ENCODE assay signal across 29 cellular contexts in genomic region chr19:35529241-35530218, GRCh38. TPM values are rescaled to one million over a fixed set of nuclear protein-coding genes. Genes with fewer than 3 reads are reported as not detected.
DNase-seq lines count a peak whose midpoint lies in the region; ATAC-seq, FAIRE-seq and TF ChIP-seq lines count a peak whose summit lies in the region.
"Had no signal": no experiment of that assay in that cellular context is flagged by ENCODE, and none has a peak within 500 bp of the region (broad histone marks: within the 10 kb centered on the region; RNA-seq: fewer than 3 reads in every experiment).

No MANE protein-coding gene starts in this region.

- DNase-seq in HCT116 (ENCODE audit: low read depth, low spot score) = no peak
- peak; percentile 12 for DNase-seq in bronchial epithelial cell (ENCODE audit: low read depth)
- no peak for DNase-seq in neural progenitor cell (ENCODE audit: low spot score)
- no peak for DNase-seq in iPS-NIHi7 (ENCODE audit: extremely low spot score)
- no peak for DNase-seq in activated gamma-delta T cell (lab: John Stamatoyannopoulos, UW)
- no peak for DNase-seq in esophagus muscularis mucosa (ENCODE audit: extremely low spot score)
- DNase-seq in heart right ventricle = no peak
- DNase-seq: AML-193, COR-L47, DMS79, GM23248, KG1, NCI-H1092 treated with DMSO at 0.1 percent for 48 hours, NCI-H1436 treated with DMSO at 0.1 percent for 48 hours, NCI-H2029 treated with DMSO at 0.1 percent for 48 hours, NCI-H2171, NCI-H345, NCI-H524, NCI-H82, OCI-M1 had no signal

- H3K4me3 Mint-ChIP-seq in neural progenitor cell = peak overlapping the region; percentile 46

- WGBS in esophagus muscularis mucosa = 61% methylated on average over 11 of the region's 19 CpGs
- 60% methylated on average over 19 of the region's 19 CpGs for WGBS in heart right ventricle, 2 donors

- H2AFZ ChIP-seq in HCT116 (ENCODE audit: low read depth, low read length, poor library complexity, severe bottlenecking) (no peak overlapping the region), neural progenitor cell (replicated peaks) (no peak overlapping the region)
- H2AFZ ChIP-seq: GM23248 had no signal

- H3K9ac ChIP-seq in BLaER1 (no peak overlapping the region), HCT116 (ENCODE audit: low read length) (no peak overlapping the region), neural progenitor cell (no peak overlapping the region)
- H3K9ac ChIP-seq: GM23248 had no signal

- H3K4me1 Mint-ChIP-seq in neural progenitor cell = peaks cover 3% of the 10 kb centered on the region

- CTCF ChIA-PET in HCT116 (lab: Charles Lee) = no interaction called here

- no peaks in the 10 kb centered on the region for H3K9me3 Mint-ChIP-seq in neural progenitor cell

- H3K27me3 ChIP-seq in BLaER1 (peaks cover 19% of the 10 kb centered on the region; the same call in 1 of the 2 replicates), HCT116 (ENCODE audit: insufficient read depth, low read length) (no peaks in the 10 kb centered on the region), bronchial epithelial cell (ENCODE audit: control insufficient read depth, insufficient read depth, low read length) (peaks cover 13% of the 10 kb centered on the region), neural progenitor cell (no peaks in the 10 kb centered on the region), esophagus muscularis mucosa (peaks cover 0 to 100% (median 26%) of the 10 kb centered on the region in 4 donors), heart right ventricle (peaks cover 0 to 98% (median 82%) of the 10 kb centered on the region in 7 donors)

- no peak for ATAC-seq in HCT116
- ATAC-seq in heart right ventricle = no peak
- ATAC-seq: Right ventricle myocardium inferior had no signal

- H3K4me1 ChIP-seq in BLaER1 = peaks cover 26% of the 10 kb centered on the region
- peaks cover 0 to 8% of the 10 kb centered on the region in 2 experiments; a peak in 2 of 4 replicates for H3K4me1 ChIP-seq in HCT116 (ENCODE audit: control insufficient read depth in 1 of 2, insufficient read depth in 2 of 2, low read length in 2 of 2)
- peaks cover 15% of the 10 kb centered on the region for H3K4me1 ChIP-seq in neural progenitor cell
- H3K4me1 ChIP-seq in esophagus muscularis mucosa = peaks cover 7 to 11% (median 9%) of the 10 kb centered on the region in 4 donors
- peaks cover 0 to 23% (median 6%) of the 10 kb centered on the region in 9 donors for H3K4me1 ChIP-seq in heart right ventricle
- H3K4me1 ChIP-seq: HAP-1 had no signal

- H3K27ac ChIP-seq in BLaER1 = 0 out of 2 replicates have a peak overlapping the region, but pooled peaks have one; percentile 37
- H3K27ac ChIP-seq in HCT116 (ENCODE audit: low read depth, low read length) = no peak overlapping the region
- H3K27ac ChIP-seq in neural progenitor cell = no peak overlapping the region
- H3K27ac ChIP-seq in esophagus muscularis mucosa (replicated peaks in 1 of 4) = no peak overlapping the region
- H3K27ac ChIP-seq in heart right ventricle = no peak overlapping the region

- no TSS peak for BruUV-seq in HCT116 (replicated peaks; lab: Mats Ljungman, UMichigan)

- no peak for TF ChIP-seq RAD21 in HCT116 (IDR thresholded peaks at IDR 0.05; ENCODE audit: low read depth)

- H3K4me3 ChIP-seq in BLaER1 (no peak overlapping the region), HCT116 (replicated peaks in 1 of 2; ENCODE audit: low read depth in 1 of 2, low read length in 2 of 2) (no peak overlapping the region), bronchial epithelial cell (ENCODE audit: low read depth, low read length) (no peak overlapping the region), neural progenitor cell (no peak overlapping the region), esophagus muscularis mucosa (no peak overlapping the region), heart right ventricle (no peak overlapping the region)
- H3K4me3 ChIP-seq: GM23248, HAP-1 had no signal

- RAD21 ChIA-PET in HCT116 (lab: Charles Lee; ENCODE audit: low non-redundant PET in 1 of 2, low total read pairs in 2 of 2, uncharacterized antibody in 2 of 2, unreplicated experiment in 2 of 2) = no interaction called here

- intact Hi-C loops in HCT116 (cut with micrococcal nuclease) (no loop called here), esophagus muscularis mucosa (cut with DNase I) (no loop called here), heart right ventricle (cut with DNase I) (no loop called here)

- TF ChIP-seq EP300 in esophagus muscularis mucosa (IDR thresholded peaks at IDR 0.05) = no peak

- no peak overlapping the region for H3K27ac Mint-ChIP-seq in neural progenitor cell

- H3K36me3 Mint-ChIP-seq in neural progenitor cell = no peaks in the 10 kb centered on the region

- peaks cover 3% of the 10 kb centered on the region for H3K27me3 Mint-ChIP-seq in neural progenitor cell (ENCODE audit: insufficient read depth, low read depth)

- TF ChIP-seq CTCF in HCT116 (IDR thresholded peaks at IDR 0.05 in 2 of 3, conservative IDR thresholded peaks at IDR 0.05 in 1 of 3; ENCODE audit: borderline replicate concordance in 1 of 3, insufficient read depth in 1 of 3, low read depth in 2 of 3, low read length in 2 of 3) (no peak), bronchial epithelial cell (IDR thresholded peaks at IDR 0.05; ENCODE audit: insufficient read depth, low read length, severe bottlenecking) (no peak), neural progenitor cell (IDR thresholded peaks at IDR 0.05) (no peak), esophagus muscularis mucosa (IDR thresholded peaks at IDR 0.05) (no peak), heart right ventricle (IDR thresholded peaks at IDR 0.05) (no peak)

- H3K4me2 ChIP-seq in BLaER1 (peak overlapping the region; percentile 63), HCT116 (ENCODE audit: low read length) (no peak overlapping the region), neural progenitor cell (no peak overlapping the region)

- H3K9me3 ChIP-seq in BLaER1 (no peaks in the 10 kb centered on the region), HCT116 (ENCODE audit: control insufficient read depth in 1 of 2, insufficient read depth in 1 of 2, low read depth in 1 of 2, low read length in 2 of 2) (no peaks in the 10 kb centered on the region), neural progenitor cell (ENCODE audit: low read depth) (no peaks in the 10 kb centered on the region), esophagus muscularis mucosa (no peaks in the 10 kb centered on the region), heart right ventricle (no peaks in the 10 kb centered on the region)
- H3K9me3 ChIP-seq: HAP-1 had no signal

- TF ChIP-seq POLR2A in HCT116 (IDR thresholded peaks at IDR 0.05; ENCODE audit: borderline replicate concordance, extremely low read depth, insufficient read depth, insufficient read length) = no peak
- no peak for TF ChIP-seq POLR2A in esophagus muscularis mucosa (IDR thresholded peaks at IDR 0.05; ENCODE audit: low read depth)

- no peak for FAIRE-seq in bronchial epithelial cell (lab: Jason Lieb, UNC)
- FAIRE-seq: GM12891, RCC 7860 had no signal

- POLR2A ChIA-PET in HCT116 (lab: Charles Lee) = no interaction called here

- no peaks in the 10 kb centered on the region for H3K36me3 ChIP-seq in BLaER1
- no peaks in the 10 kb centered on the region for H3K36me3 ChIP-seq in HCT116 (ENCODE audit: control insufficient read depth in 1 of 2, insufficient read depth in 2 of 2, low read length in 2 of 2)
- no peaks in the 10 kb centered on the region for H3K36me3 ChIP-seq in bronchial epithelial cell (ENCODE audit: control insufficient read depth, insufficient read depth, low read length)
- H3K36me3 ChIP-seq in neural progenitor cell = no peaks in the 10 kb centered on the region
- no peaks in the 10 kb centered on the region for H3K36me3 ChIP-seq in esophagus muscularis mucosa
- H3K36me3 ChIP-seq in heart right ventricle = no peaks in the 10 kb centered on the region
- H3K36me3 ChIP-seq: HAP-1 had no signal

- H3K9me2 ChIP-seq in HCT116 (ENCODE audit: insufficient read depth) = no peaks in the 10 kb centered on the region

- H3K79me2 ChIP-seq in HCT116 (ENCODE audit: insufficient read depth, low read length) = no peaks in the 10 kb centered on the region
- H3K79me2 ChIP-seq in neural progenitor cell (ENCODE audit: low read depth) = no peaks in the 10 kb centered on the region

- H4K20me1 ChIP-seq in BLaER1 (no peaks in the 10 kb centered on the region), HCT116 (ENCODE audit: insufficient read depth) (no peaks in the 10 kb centered on the region), neural progenitor cell (ENCODE audit: low read depth) (no peaks in the 10 kb centered on the region)

- H3F3A ChIP-seq in neural progenitor cell (ENCODE audit: low read depth) = peaks cover 3% of the 10 kb centered on the region

RNA-seq across cellular contexts. Expression of gene SBSN, which starts 1.4 kb away (rescaled TPM):
- total RNA-seq in HCT116 (2021; ENCODE audit: unreplicated experiment) (0.66 TPM), bronchial epithelial cell (9.5 and 107 TPM in 2 replicates), neural progenitor cell (ENCODE audit: low replicate concordance) (not detected in 2 replicates), esophagus muscularis mucosa (not detected), heart right ventricle (not detected)
- 0.17 and 0.23 TPM in 2 replicates for polyA plus RNA-seq in HCT116 (2012)
- under 1 TPM in 1 of 2 donors, not detected in 1; 0.20 TPM for polyA plus RNA-seq in heart right ventricle
- total RNA-seq: A172, Right ventricle myocardium inferior, SK-MEL-5 had no signal

RNA-seq across cellular contexts. Expression of gene GAPDHS, which starts 3.7 kb away (rescaled TPM):
- not detected for total RNA-seq in HCT116 (2021; ENCODE audit: unreplicated experiment)
- polyA plus RNA-seq in HCT116 (2012) = 0.09 TPM in 1 of 2 replicates, not detected in the other
- total RNA-seq in bronchial epithelial cell = not detected in 2 replicates
- not detected in 2 replicates for total RNA-seq in neural progenitor cell (ENCODE audit: low replicate concordance)
- not detected for total RNA-seq in esophagus muscularis mucosa
- not detected for total RNA-seq in heart right ventricle
- not detected for polyA plus RNA-seq in heart right ventricle
- total RNA-seq: A172, GM23248, HT1080, Right ventricle myocardium inferior had no signal
- polyA plus RNA-seq: AG04450, GM23248 had no signal

RNA-seq across cellular contexts. Expression of gene TMEM147, which starts 15.9 kb away (rescaled TPM):
- total RNA-seq in HCT116 (2021; ENCODE audit: unreplicated experiment) = 128 TPM
- polyA plus RNA-seq in HCT116 (2012) = 192 and 211 TPM in 2 replicates
- 136 and 163 TPM in 2 replicates for total RNA-seq in bronchial epithelial cell
- 57.8 and 81.7 TPM in 2 replicates for total RNA-seq in neural progenitor cell (ENCODE audit: low replicate concordance)
- 100 to 1,000 TPM in 2 of 4 donors, 10 to 100 TPM in 2; 47.3 to 109 (median 91.6) TPM for total RNA-seq in esophagus muscularis mucosa
- total RNA-seq in heart right ventricle = 100 to 1,000 TPM in 3 of 10 donors, 10 to 100 TPM in 7; 62.8 to 103 (median 74.7) TPM
- 100 to 1,000 TPM in 1 of 2 donors, 10 to 100 TPM in 1; 78.0 to 229 TPM for polyA plus RNA-seq in heart right ventricle

RNA-seq across cellular contexts. Expression of gene DMKN, which starts 16.1 kb away (rescaled TPM):
- 246 TPM for total RNA-seq in HCT116 (2021; ENCODE audit: unreplicated experiment)
- 256 and 297 TPM in 2 replicates for polyA plus RNA-seq in HCT116 (2012)
- total RNA-seq in bronchial epithelial cell = 97.4 and 269 TPM in 2 replicates
- 175 and 208 TPM in 2 replicates for total RNA-seq in neural progenitor cell (ENCODE audit: low replicate concordance)
- total RNA-seq in esophagus muscularis mucosa = 1 to 10 TPM; 1.7 to 5.5 (median 3.8) TPM
- total RNA-seq in heart right ventricle = 10 to 100 TPM in 3 of 10 donors, 1 to 10 TPM in 7; 2.0 to 15.7 (median 7.6) TPM
- polyA plus RNA-seq in heart right ventricle = 10 to 100 TPM in 1 of 2 donors, 1 to 10 TPM in 1; 7.8 to 32.2 TPM

RNA-seq across cellular contexts. Expression of gene ATP4A, which starts 33.9 kb away (rescaled TPM):
- 0.27 TPM for total RNA-seq in HCT116 (2021; ENCODE audit: unreplicated experiment)
- 0.30 TPM in 2 replicates for polyA plus RNA-seq in HCT116 (2012)
- total RNA-seq in bronchial epithelial cell = not detected in 2 replicates
- 0.12 TPM in 1 of 2 replicates, not detected in the other for total RNA-seq in neural progenitor cell (ENCODE audit: low replicate concordance)
- total RNA-seq in esophagus muscularis mucosa = not detected
- total RNA-seq in heart right ventricle = not detected
- polyA plus RNA-seq in heart right ventricle = not detected
- total RNA-seq: A172, GM23248, HT1080, Right ventricle myocardium inferior, SK-MEL-5 had no signal
- polyA plus RNA-seq: AG04450, GM23248 had no signal
